Comparison of ENCODE assay signal across 8 cellular contexts in genomic region chr15:65792988-65793812, GRCh38. TPM values are rescaled to one million over a fixed set of nuclear protein-coding genes. Genes with fewer than 3 reads are reported as not detected.
DNase-seq lines count a peak whose midpoint lies in the region; ATAC-seq and TF ChIP-seq lines count a peak whose summit lies in the region.

No MANE protein-coding gene starts in this region.

- H3K36me3 ChIP-seq in gastroesophageal sphincter, result no peaks in the 10 kb centered on the region

- H3K4me3 Mint-ChIP-seq in H9 (peak overlapping the region; percentile 88 to 92), WTC11 (peak overlapping the region; percentile 88)

- peak overlapping the region; percentile 56 for H3K4me2 ChIP-seq in H9 (ENCODE audit: insufficient read depth, insufficient read length, low read length)

- peak overlapping the region; percentile 94 to 99 (median 97); a peak in 5 of 7 replicates for H3K27ac Mint-ChIP-seq in H9
- H3K27ac Mint-ChIP-seq in WTC11, result peak overlapping the region; percentile 98

- CTCF ChIA-PET in WTC11 (lab: Charles Lee), result interaction anchor here (0.6 to 1.7 kb wide), 2 partner anchors 64 to 69 kb away, joined by 3 to 8 read pairs; no protein-coding TSS in a partner anchor

- H2BK12ac ChIP-seq in H9 (ENCODE audit: insufficient read length, low read depth, low read length), result no peak overlapping the region

- TF ChIP-seq POLR2A in gastroesophageal sphincter (IDR thresholded peaks at IDR 0.05), result no peak

- POLR2A ChIA-PET in WTC11 (lab: Charles Lee), result interaction anchor here (2.6 kb wide), 1 partner anchor 76 kb away, joined by 11 read pairs; the partner anchor contains the start of gene RAB11A

- no peaks in the 10 kb centered on the region for H3K36me3 Mint-ChIP-seq in H9 (ENCODE audit: insufficient read depth in 1 of 3, low read depth in 3 of 3)
- H3K36me3 Mint-ChIP-seq in WTC11, result no peaks in the 10 kb centered on the region

- no peak overlapping the region for H3K9ac ChIP-seq in H9 (ENCODE audit: extremely low read depth, insufficient read length, low read length)

- H3K23ac ChIP-seq in H9 (ENCODE audit: insufficient read length, low read depth, low read length), result no peak overlapping the region

- H3K23me2 ChIP-seq in H9 (ENCODE audit: insufficient read length, low read depth, low read length, poor library complexity, severe bottlenecking), result peaks cover 6% of the 10 kb centered on the region

- no peak overlapping the region for H2BK15ac ChIP-seq in H9 (ENCODE audit: low read depth, low read length)

- no peaks in the 10 kb centered on the region for H4K20me1 ChIP-seq in H9 (ENCODE audit: control insufficient read depth, insufficient read depth, insufficient read length)

- H3K9me3 ChIP-seq in H9 (ENCODE audit: control insufficient read depth, low read depth, low read length) (no peaks in the 10 kb centered on the region), gastroesophageal sphincter (no peaks in the 10 kb centered on the region)

- no peak overlapping the region for H3K18ac ChIP-seq in H9 (ENCODE audit: insufficient read length, low read depth, low read length)

- TF ChIP-seq CTCF in H9 (conservative IDR thresholded peaks at IDR 0.05) (no peak), WTC11 (IDR thresholded peaks at IDR 0.05) (no peak), gastroesophageal sphincter (IDR thresholded peaks at IDR 0.05) (no peak)

- WGBS in H9 (ENCODE audit: extremely low coverage, insufficient read length, low lambda C conversion rate), result no CpG with 5 or more reads among the region's 13 CpGs
- 83 to 93% methylated on average over 7 to 10 of the region's 13 CpGs for WGBS in gastroesophageal sphincter (ENCODE audit: low coverage in 1 of 2), 2 donors

- H4K91ac ChIP-seq in H9 (ENCODE audit: insufficient read length, low read depth, low read length), result no peak overlapping the region

- H3K27ac ChIP-seq in H9 (ENCODE audit: insufficient read length, low read depth, low read length), result no peak overlapping the region
- peak overlapping the region; percentile 96 to 100 (median 98) for H3K27ac ChIP-seq in gastroesophageal sphincter
- peak overlapping the region; percentile 50 to 99 (median 95) for H3K27ac ChIP-seq in skin epidermis

- 0 out of 2 replicates have a peak, but pooled peaks cover 2% of the 10 kb centered on the region for H3K27me3 Mint-ChIP-seq in H9 (ENCODE audit: low read depth)
- no peaks in the 10 kb centered on the region for H3K27me3 Mint-ChIP-seq in WTC11 (ENCODE audit: low read depth)

- H3T11ph ChIP-seq in H9 (ENCODE audit: low read length), result no peak overlapping the region

- H3K4me1 Mint-ChIP-seq in H9, result peaks cover 23 to 26% of the 10 kb centered on the region in 2 experiments
- H3K4me1 Mint-ChIP-seq in WTC11, result peaks cover 33% of the 10 kb centered on the region

- no peaks in the 10 kb centered on the region for H3K79me2 ChIP-seq in H9 (ENCODE audit: insufficient read depth, low read length)

- H3K56ac ChIP-seq in H9 (ENCODE audit: insufficient read length, low read depth, low read length), result no peak overlapping the region

- no peak overlapping the region for H3K14ac ChIP-seq in H9 (ENCODE audit: insufficient read depth, low read length)

- H4K5ac ChIP-seq in H9 (ENCODE audit: insufficient read length, low read depth, low read length), result no peak overlapping the region

- no peak overlapping the region for H2BK20ac ChIP-seq in H9 (ENCODE audit: low read depth, low read length, poor library complexity, severe bottlenecking)

- H2AK5ac ChIP-seq in H9 (ENCODE audit: insufficient read length, low read length), result no peak overlapping the region

- DNase-seq in H9, result no peak
- no peak for DNase-seq in WTC11 (ENCODE audit: low spot score)
- no peak for DNase-seq in NCI-H2029 treated with DMSO at 0.1 percent for 48 hours (lab: John Stamatoyannopoulos, UW)
- no peak for DNase-seq in NCI-H226
- no peak for DNase-seq in NOMO-1 treated with DMSO at 0.1 percent for 48 hours (lab: John Stamatoyannopoulos, UW; ENCODE audit: unreplicated experiment)
- no peak for DNase-seq in DMS153 treated with DMSO at 0.1 percent for 48 hours (lab: John Stamatoyannopoulos, UW; ENCODE audit: unreplicated experiment)

- H4K8ac ChIP-seq in H9 (replicated peaks; ENCODE audit: insufficient read length, low read depth, low read length), result no peak overlapping the region

- H2BK120ac ChIP-seq in H9 (ENCODE audit: low read depth, low read length, poor library complexity, severe bottlenecking), result no peak overlapping the region

- peak overlapping the region; percentile 85 to 95 for H3K4me3 ChIP-seq in gastroesophageal sphincter
- peak overlapping the region; percentile 79 to 97 (median 93) for H3K4me3 ChIP-seq in skin epidermis

- H3K27me3 ChIP-seq in H9 (ENCODE audit: insufficient read depth, low read length) (no peaks in the 10 kb centered on the region), gastroesophageal sphincter (no peaks in the 10 kb centered on the region)

- H3K4me1 ChIP-seq in H9 (ENCODE audit: insufficient read depth, low read length) (peaks cover 5% of the 10 kb centered on the region; the same call in 1 of the 2 replicates), gastroesophageal sphincter (peaks cover 0 to 30% (median 5%) of the 10 kb centered on the region in 3 donors)

- H3K4ac ChIP-seq in H9 (ENCODE audit: low read depth, low read length), result no peak overlapping the region

- ATAC-seq in WTC11 (no peak), gastroesophageal sphincter (no peak)

- H3K79me1 ChIP-seq in H9 (ENCODE audit: insufficient read depth, low read depth, low read length, poor library complexity, severe bottlenecking), result no peaks in the 10 kb centered on the region

- H3K9me3 Mint-ChIP-seq in H9 (no peaks in the 10 kb centered on the region), WTC11 (no peaks in the 10 kb centered on the region)

- no peak overlapping the region for H2AFZ ChIP-seq in H9 (ENCODE audit: low read length)

- TF ChIP-seq EP300 in gastroesophageal sphincter (IDR thresholded peaks at IDR 0.05), result no peak

- H2BK5ac ChIP-seq in H9 (ENCODE audit: insufficient read length, low read length), result no peak overlapping the region

TF ChIP-seq in WTC11, 78 proteins besides CTCF, POLR2A, EP300 and RAD21 (continues in another document):
- TF ChIP-seq ZNF121 (CRISPR knock-in tag; IDR thresholded peaks at IDR 0.05) (peak; percentile 63; the same call in 1 of the 2 replicates), PRRX2 (CRISPR knock-in tag; IDR thresholded peaks at IDR 0.05) (no peak), ZSCAN18 (CRISPR knock-in tag; IDR thresholded peaks at IDR 0.05) (no peak)
- TF ChIP-seq, protein P1, sequence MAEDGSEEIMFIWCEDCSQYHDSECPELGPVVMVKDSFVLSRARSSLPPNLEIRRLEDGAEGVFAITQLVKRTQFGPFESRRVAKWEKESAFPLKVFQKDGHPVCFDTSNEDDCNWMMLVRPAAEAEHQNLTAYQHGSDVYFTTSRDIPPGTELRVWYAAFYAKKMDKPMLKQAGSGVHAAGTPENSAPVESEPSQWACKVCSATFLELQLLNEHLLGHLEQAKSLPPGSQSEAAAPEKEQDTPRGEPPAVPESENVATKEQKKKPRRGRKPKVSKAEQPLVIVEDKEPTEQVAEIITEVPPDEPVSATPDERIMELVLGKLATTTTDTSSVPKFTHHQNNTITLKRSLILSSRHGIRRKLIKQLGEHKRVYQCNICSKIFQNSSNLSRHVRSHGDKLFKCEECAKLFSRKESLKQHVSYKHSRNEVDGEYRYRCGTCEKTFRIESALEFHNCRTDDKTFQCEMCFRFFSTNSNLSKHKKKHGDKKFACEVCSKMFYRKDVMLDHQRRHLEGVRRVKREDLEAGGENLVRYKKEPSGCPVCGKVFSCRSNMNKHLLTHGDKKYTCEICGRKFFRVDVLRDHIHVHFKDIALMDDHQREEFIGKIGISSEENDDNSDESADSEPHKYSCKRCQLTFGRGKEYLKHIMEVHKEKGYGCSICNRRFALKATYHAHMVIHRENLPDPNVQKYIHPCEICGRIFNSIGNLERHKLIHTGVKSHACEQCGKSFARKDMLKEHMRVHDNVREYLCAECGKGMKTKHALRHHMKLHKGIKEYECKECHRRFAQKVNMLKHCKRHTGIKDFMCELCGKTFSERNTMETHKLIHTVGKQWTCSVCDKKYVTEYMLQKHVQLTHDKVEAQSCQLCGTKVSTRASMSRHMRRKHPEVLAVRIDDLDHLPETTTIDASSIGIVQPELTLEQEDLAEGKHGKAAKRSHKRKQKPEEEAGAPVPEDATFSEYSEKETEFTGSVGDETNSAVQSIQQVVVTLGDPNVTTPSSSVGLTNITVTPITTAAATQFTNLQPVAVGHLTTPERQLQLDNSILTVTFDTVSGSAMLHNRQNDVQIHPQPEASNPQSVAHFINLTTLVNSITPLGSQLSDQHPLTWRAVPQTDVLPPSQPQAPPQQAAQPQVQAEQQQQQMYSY (CRISPR knock-in tag; IDR thresholded peaks at IDR 0.05), result no peak
- TF ChIP-seq, protein P2, sequence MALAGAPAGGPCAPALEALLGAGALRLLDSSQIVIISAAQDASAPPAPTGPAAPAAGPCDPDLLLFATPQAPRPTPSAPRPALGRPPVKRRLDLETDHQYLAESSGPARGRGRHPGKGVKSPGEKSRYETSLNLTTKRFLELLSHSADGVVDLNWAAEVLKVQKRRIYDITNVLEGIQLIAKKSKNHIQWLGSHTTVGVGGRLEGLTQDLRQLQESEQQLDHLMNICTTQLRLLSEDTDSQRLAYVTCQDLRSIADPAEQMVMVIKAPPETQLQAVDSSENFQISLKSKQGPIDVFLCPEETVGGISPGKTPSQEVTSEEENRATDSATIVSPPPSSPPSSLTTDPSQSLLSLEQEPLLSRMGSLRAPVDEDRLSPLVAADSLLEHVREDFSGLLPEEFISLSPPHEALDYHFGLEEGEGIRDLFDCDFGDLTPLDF (CRISPR knock-in tag; IDR thresholded peaks at IDR 0.05), result no peak

RNA-seq across cellular contexts. Expression of gene DENND4A, which starts 1.1 kb away (rescaled TPM):
- total RNA-seq in H9 (2021) (4.7 and 4.8 TPM in 2 replicates), WTC11 (2021) (4.9 to 5.7 TPM (median 5.5 TPM) in 3 replicates), gastroesophageal sphincter (10 to 100 TPM; 20.3 to 42.3 (median 33.7) TPM)
